Comparison of ENCODE assay signal across 1 cellular context in the genomic region with DNA sequence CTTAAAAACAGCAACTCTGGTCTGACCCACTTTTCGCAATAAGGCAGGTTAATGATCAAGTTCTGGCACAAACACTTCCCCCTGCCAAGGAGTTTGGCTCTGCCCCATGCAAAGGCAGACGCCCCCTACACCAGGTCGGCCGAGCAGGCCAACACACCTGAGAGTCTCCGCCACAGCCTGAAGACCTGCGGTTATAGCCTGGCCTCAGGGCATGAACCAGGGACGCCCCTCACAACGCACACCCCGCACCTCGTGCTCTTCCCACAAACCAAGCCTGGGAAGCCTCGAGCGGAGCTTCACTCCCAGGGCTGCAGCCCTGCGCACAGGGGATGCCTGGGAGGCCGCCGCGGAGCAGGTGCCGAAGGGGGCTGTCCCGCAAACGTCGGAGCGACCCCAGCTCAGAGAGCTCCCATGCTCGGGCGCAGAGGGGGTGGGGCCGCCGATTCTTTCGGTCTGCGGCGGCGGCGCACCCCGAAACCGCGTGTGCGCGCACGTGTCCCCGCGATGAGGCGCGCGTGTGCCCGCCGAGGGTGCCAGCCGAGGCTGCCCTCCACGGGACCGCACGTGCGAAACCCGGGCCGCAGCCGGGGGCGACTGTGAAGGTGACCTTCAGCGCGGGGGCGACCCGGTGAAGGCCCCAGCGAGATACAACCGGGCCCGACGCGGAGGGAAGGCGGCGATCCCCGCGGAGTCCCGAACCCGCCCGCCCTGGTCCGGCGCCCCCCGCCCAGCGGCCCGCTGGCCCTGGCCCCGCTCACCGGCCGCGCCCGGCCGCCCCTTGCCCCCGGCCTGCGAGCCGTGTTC.
TF ChIP-seq lines count a peak whose summit lies in the region.

No MANE protein-coding gene starts in this region.

TF ChIP-seq in HCT116, 20 proteins besides CTCF, POLR2A, EP300 and RAD21:
- TF ChIP-seq JUND (IDR thresholded peaks at IDR 0.05) (no peak), ZFX (IDR thresholded peaks at IDR 0.05) (peak; percentile 61; the same call in 1 of the 2 replicates)
